Comparison of ENCODE assay signal across 26 cellular contexts in the genomic region with DNA sequence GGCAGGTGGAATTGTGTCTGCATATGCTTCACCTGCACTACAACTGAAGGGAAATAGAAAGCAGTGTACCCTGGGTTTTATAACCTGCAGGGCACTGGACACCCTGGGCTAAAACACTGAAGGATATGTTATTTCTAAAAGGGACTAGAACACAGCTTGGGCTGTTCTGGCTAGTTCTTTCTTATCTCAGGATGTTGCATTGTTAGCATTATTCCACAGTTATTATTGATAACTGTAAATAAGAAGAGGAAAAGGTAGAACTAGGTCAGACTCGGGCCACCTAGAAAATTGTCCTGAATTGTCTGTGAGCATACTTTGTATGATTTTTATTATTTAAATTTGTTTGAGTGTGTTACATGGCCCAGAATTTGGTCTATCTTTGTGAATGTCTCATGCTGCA.
DNase-seq lines count a peak whose midpoint lies in the region; ATAC-seq, FAIRE-seq and TF ChIP-seq lines count a peak whose summit lies in the region.
"Had no signal": no experiment of that assay in that cellular context is flagged by ENCODE, and none has a peak within 500 bp of the region (broad histone marks: within the 10 kb centered on the region; RNA-seq: fewer than 3 reads in every experiment).

No MANE protein-coding gene starts in this region.

- H3K9me2 ChIP-seq in Karpas-422 (replicated peaks; ENCODE audit: insufficient read depth, low read length) = no peaks in the 10 kb centered on the region

- no peaks in the 10 kb centered on the region for H3K27me3 Mint-ChIP-seq in activated naive CD4-positive, alpha-beta T cell treated with anti-CD3 and anti-CD28 coated beads, Interleukin-2, amount 10 ng/mL, durations not matched to agents 7 days and 5 days
- H3K27me3 Mint-ChIP-seq: CD4-positive, alpha-beta memory T cell; CD4-positive, CD25-positive, alpha-beta regulatory T cell; CD8-positive, alpha-beta memory T cell had no signal

- TF ChIP-seq RAD21 in HepG2 (CRISPR knock-in tag; IDR thresholded peaks at IDR 0.05) (no peak), H1 (IDR thresholded peaks at IDR 0.05 in 1 of 2, conservative IDR thresholded peaks at IDR 0.05 in 1 of 2; ENCODE audit: low read depth in 2 of 2, low read length in 2 of 2) (no peak)

- H3K4me2 ChIP-seq in HepG2 (ENCODE audit: low read depth, low read length) (no peak overlapping the region), Karpas-422 (ENCODE audit: low read depth, low read length, poor library complexity, severe bottlenecking) (peak overlapping the region; percentile 34), H1 (ENCODE audit: insufficient read depth in 1 of 2, low read depth in 2 of 2, low read length in 2 of 2) (no peak overlapping the region)
- H3K4me2 ChIP-seq: BLaER1 had no signal

- no peaks in the 10 kb centered on the region for H3K36me3 ChIP-seq in HepG2 (replicated peaks in 1 of 2; ENCODE audit: control insufficient read depth in 1 of 2, insufficient read depth in 2 of 2, low read length in 2 of 2)
- no peaks in the 10 kb centered on the region for H3K36me3 ChIP-seq in right lobe of liver
- no peaks in the 10 kb centered on the region for H3K36me3 ChIP-seq in Karpas-422 (ENCODE audit: insufficient read depth, low read length)
- H3K36me3 ChIP-seq in H1 (ENCODE audit: control insufficient read depth in 2 of 4, insufficient read depth in 4 of 4, low read length in 3 of 4) = no peaks in the 10 kb centered on the region
- H3K36me3 ChIP-seq: BE2C, BLaER1 had no signal

- H3K14ac ChIP-seq in H1 (ENCODE audit: insufficient read length) = no peak overlapping the region

- peaks cover 9% of the 10 kb centered on the region for H3K9me3 Mint-ChIP-seq in activated naive CD4-positive, alpha-beta T cell treated with anti-CD3 and anti-CD28 coated beads, Interleukin-2, amount 10 ng/mL, durations not matched to agents 7 days and 5 days

- H2BK120ac ChIP-seq in H1 (replicated peaks; ENCODE audit: low read depth, low read length) = no peak overlapping the region

- no peaks in the 10 kb centered on the region for H3K79me2 ChIP-seq in HepG2 (ENCODE audit: insufficient read depth, low read length)
- H3K79me2 ChIP-seq in Karpas-422 (ENCODE audit: low read length) = no peaks in the 10 kb centered on the region
- no peaks in the 10 kb centered on the region for H3K79me2 ChIP-seq in H1 (ENCODE audit: control insufficient read depth in 1 of 2, insufficient read depth in 2 of 2, low read length in 2 of 2)

- no peak overlapping the region for H3K9ac ChIP-seq in HepG2 (ENCODE audit: insufficient read depth, low read depth, low read length)
- no peak overlapping the region for H3K9ac ChIP-seq in Karpas-422 (ENCODE audit: low read length)
- no peak overlapping the region for H3K9ac ChIP-seq in H1 (replicated peaks in 1 of 4; ENCODE audit: extremely low read depth in 1 of 4, low read depth in 3 of 4, low read length in 3 of 4)
- H3K9ac ChIP-seq: BLaER1 had no signal

- H3K4me1 ChIP-seq in HepG2 (ENCODE audit: insufficient read depth, low read length) = no peaks in the 10 kb centered on the region
- H3K4me1 ChIP-seq in right lobe of liver = no peaks in the 10 kb centered on the region
- peaks cover 25% of the 10 kb centered on the region for H3K4me1 ChIP-seq in Karpas-422 (ENCODE audit: low read length)
- H3K4me1 ChIP-seq in H1 (replicated peaks in 1 of 4; ENCODE audit: control insufficient read depth in 3 of 4, insufficient read depth in 4 of 4, low read length in 3 of 4) = no peaks in the 10 kb centered on the region
- H3K4me1 ChIP-seq: BE2C, BLaER1 had no signal

- CTCF ChIA-PET in HepG2 (lab: Yijun Ruan, JAX; ENCODE audit: low intra/inter-chr PET ratio, low total read pairs) = no interaction called here
- CTCF ChIA-PET in H1 (lab: Charles Lee; ENCODE audit: partially characterized antibody) = no interaction called here
- CTCF ChIA-PET in activated naive CD4-positive, alpha-beta T cell treated with anti-CD3 and anti-CD28 coated beads, Interleukin-2, amount 10 ng/mL, durations not matched to agents 7 days and 5 days (lab: Charles Lee) = no interaction called here

- H3K4ac ChIP-seq in H1 (replicated peaks; ENCODE audit: insufficient read length, low read depth, low read length) = no peak overlapping the region

- H2BK15ac ChIP-seq in H1 (ENCODE audit: low read length) = no peak overlapping the region

- H3K23me2 ChIP-seq in H1 (ENCODE audit: low read depth, low read length) = no peaks in the 10 kb centered on the region

- no peak overlapping the region for H2BK12ac ChIP-seq in H1 (ENCODE audit: low read depth, low read length)

- H4K91ac ChIP-seq in H1 (replicated peaks; ENCODE audit: insufficient read length, low read length) = no peak overlapping the region

- POLR2A ChIA-PET in HepG2 (lab: Yijun Ruan, JAX) (no interaction called here), H1 (lab: Charles Lee; ENCODE audit: partially characterized antibody) (no interaction called here)

- H3K56ac ChIP-seq in H1 (replicated peaks; ENCODE audit: insufficient read length, low read depth, low read length) = no peak overlapping the region

- no TSS peak for BruUV-seq in HepG2 (replicated peaks; lab: Mats Ljungman, UMichigan)

- no peaks in the 10 kb centered on the region for H3K79me1 ChIP-seq in H1 (ENCODE audit: low read depth, low read length)

- no peak overlapping the region for H3K27ac Mint-ChIP-seq in activated naive CD4-positive, alpha-beta T cell treated with anti-CD3 and anti-CD28 coated beads, Interleukin-2, amount 10 ng/mL, durations not matched to agents 7 days and 5 days
- H3K27ac Mint-ChIP-seq: CD14-positive monocyte; CD4-positive, alpha-beta memory T cell; CD4-positive, CD25-positive, alpha-beta regulatory T cell; CD8-positive, alpha-beta memory T cell had no signal

- ATAC-seq in HepG2 (no peak), right lobe of liver (no peak)
- ATAC-seq: GM12878 had no signal

- H3K4me3 ChIP-seq in HepG2 (replicated peaks in 1 of 3; ENCODE audit: insufficient read depth in 1 of 3, low read depth in 2 of 3, low read length in 3 of 3) (no peak overlapping the region), right lobe of liver (no peak overlapping the region), Karpas-422 (ENCODE audit: low read length) (no peak overlapping the region), H1 (ENCODE audit: extremely low read depth in 1 of 4, insufficient read depth in 2 of 4, low read depth in 3 of 4, low read length in 4 of 4) (no peak overlapping the region)
- H3K4me3 ChIP-seq: BLaER1, GM12878 had no signal

- H4K5ac ChIP-seq in H1 (ENCODE audit: insufficient read length, low read depth, low read length) = no peak overlapping the region

- no peak overlapping the region for H3K4me3 Mint-ChIP-seq in activated naive CD4-positive, alpha-beta T cell treated with anti-CD3 and anti-CD28 coated beads, Interleukin-2, amount 10 ng/mL, durations not matched to agents 7 days and 5 days
- H3K4me3 Mint-ChIP-seq: CD14-positive monocyte; CD4-positive, alpha-beta memory T cell; CD4-positive, CD25-positive, alpha-beta regulatory T cell; CD8-positive, alpha-beta memory T cell had no signal

- in situ Hi-C loops in HepG2 (cut with HindIII; ENCODE audit: extremely low pct_ligation_motif_present, low pct_unique_long_range_greater_than_20kb) = no loop called here

- no peaks in the 10 kb centered on the region for H3K27me3 ChIP-seq in HepG2 (ENCODE audit: control insufficient read depth in 1 of 2, insufficient read depth in 2 of 2, low read length in 2 of 2)
- no peaks in the 10 kb centered on the region for H3K27me3 ChIP-seq in right lobe of liver
- no peaks in the 10 kb centered on the region for H3K27me3 ChIP-seq in Karpas-422 (ENCODE audit: low read length)
- H3K27me3 ChIP-seq in H1 (replicated peaks in 1 of 4; ENCODE audit: control insufficient read depth in 3 of 4, extremely low read depth in 1 of 4, insufficient read depth in 3 of 4, low read length in 3 of 4) = no peaks in the 10 kb centered on the region
- H3K27me3 ChIP-seq: BE2C, BLaER1 had no signal

- TF ChIP-seq EP300 in HepG2 (IDR thresholded peaks at IDR 0.05; ENCODE audit: low read depth in 2 of 2, low read length in 2 of 2) (no peak), HepG2 (CRISPR knock-in tag; IDR thresholded peaks at IDR 0.05; ENCODE audit: borderline replicate concordance) (no peak), H1 (IDR thresholded peaks at IDR 0.05; ENCODE audit: borderline replicate concordance in 1 of 2, low read depth in 2 of 2, low read length in 2 of 2) (no peak)

- H2AFZ ChIP-seq in HepG2 (ENCODE audit: low read length) (no peak overlapping the region), Karpas-422 (ENCODE audit: low read length) (no peak overlapping the region), H1 (ENCODE audit: low read length) (no peak overlapping the region)

- no peak overlapping the region for H2BK5ac ChIP-seq in H1 (ENCODE audit: low read depth, low read length)

- TF ChIP-seq POLR2A in HepG2 (IDR thresholded peaks at IDR 0.05; ENCODE audit: insufficient read depth in 1 of 2, low read depth in 2 of 2, low read length in 2 of 2) (no peak), right lobe of liver (IDR thresholded peaks at IDR 0.05) (no peak), H1 (IDR thresholded peaks at IDR 0.05; ENCODE audit: control extremely low read depth in 1 of 2, low read depth in 2 of 2, low read length in 2 of 2) (no peak)

- 0% methylated on average over 1 of the region's 1 CpG for WGBS in HepG2 (ENCODE audit: low lambda C conversion rate)
- 22% methylated on average over 1 of the region's 1 CpG for WGBS in right lobe of liver (ENCODE audit: insufficient coverage, low coverage, low lambda C conversion rate, missing lambda C conversion rate)
- 100% methylated on average over 1 of the region's 1 CpG; no CpG with 5 or more reads in 1 of the 2 experiments for WGBS in H1 (ENCODE audit: extremely low coverage in 1 of 2, insufficient coverage in 1 of 2, insufficient read length in 1 of 2, insufficient replicate concordance in 2 of 2, low coverage in 1 of 2, low lambda C conversion rate in 2 of 2, missing lambda C conversion rate in 1 of 2), 2 experiments

- no peak overlapping the region for H3K18ac ChIP-seq in H1 (ENCODE audit: extremely low read depth, low read length)

- H3K36me3 Mint-ChIP-seq in activated naive CD4-positive, alpha-beta T cell treated with anti-CD3 and anti-CD28 coated beads, Interleukin-2, amount 10 ng/mL, durations not matched to agents 7 days and 5 days = no peaks in the 10 kb centered on the region
- H3K36me3 Mint-ChIP-seq: CD14-positive monocyte; CD4-positive, alpha-beta memory T cell; CD4-positive, CD25-positive, alpha-beta regulatory T cell; CD8-positive, alpha-beta memory T cell had no signal

- TF ChIP-seq CTCF in HepG2 (CRISPR knock-in tag; IDR thresholded peaks at IDR 0.05) (no peak), right lobe of liver (IDR thresholded peaks at IDR 0.05) (no peak), H1 (IDR thresholded peaks at IDR 0.05; ENCODE audit: control extremely low read depth in 1 of 3, insufficient read depth in 1 of 3, low read depth in 1 of 3, low read length in 3 of 3) (no peak)

- no peak overlapping the region for H2AK5ac ChIP-seq in H1 (ENCODE audit: low read depth, low read length)

- no peak for DNase-seq in HepG2 (ENCODE audit: low spot score)
- DNase-seq in right lobe of liver = no peak
- DNase-seq in Karpas-422 = no peak
- DNase-seq in H1 (ENCODE audit: low read depth in 1 of 2, low spot score in 2 of 2) = no peak
- no peak for DNase-seq in activated naive CD4-positive, alpha-beta T cell treated with anti-CD3 and anti-CD28 coated beads, Interleukin-2, amount 10 ng/mL, durations not matched to agents 7 days and 5 days
- no peak for DNase-seq in stimulated activated CD4-positive, alpha-beta T cell treated with anti-CD3 and anti-CD28 coated beads, Interleukin-15, amount 100 ng/mL, for 24 hours
- DNase-seq: ACHN; BE2C; C1 segment of cervical spinal cord; CD4-positive, alpha-beta memory T cell; CD4-positive, CD25-positive, alpha-beta regulatory T cell; CD8-positive, alpha-beta memory T cell; COR-L47; DMS 273 treated with DMSO at 0.1 percent for 48 hours; DMS153; DMS53; DMS79; DND-41; EL; GDM1 had no signal

- intact Hi-C loops in HepG2 (cut with micrococcal nuclease; ENCODE audit: unreplicated experiment) = no loop called here
- intact Hi-C loops in right lobe of liver (cut with DNase I) = no loop called here

- no peaks in the 10 kb centered on the region for H4K20me1 ChIP-seq in HepG2 (ENCODE audit: insufficient read depth, low read length)
- no peaks in the 10 kb centered on the region for H4K20me1 ChIP-seq in Karpas-422 (ENCODE audit: insufficient read depth, low read depth, low read length)
- H4K20me1 ChIP-seq in H1 (replicated peaks in 1 of 2; ENCODE audit: control insufficient read depth in 1 of 2, insufficient read depth in 2 of 2, low read length in 2 of 2) = no peaks in the 10 kb centered on the region
- H4K20me1 ChIP-seq: BLaER1 had no signal

- no peak overlapping the region for H3K23ac ChIP-seq in H1 (ENCODE audit: insufficient read length)

- H4K8ac ChIP-seq in H1 (ENCODE audit: extremely low read depth, insufficient read depth, low read length) = no peak overlapping the region

- H3K4me1 Mint-ChIP-seq in activated naive CD4-positive, alpha-beta T cell treated with anti-CD3 and anti-CD28 coated beads, Interleukin-2, amount 10 ng/mL, durations not matched to agents 7 days and 5 days = no peaks in the 10 kb centered on the region
- H3K4me1 Mint-ChIP-seq: CD14-positive monocyte; CD4-positive, alpha-beta memory T cell; CD4-positive, CD25-positive, alpha-beta regulatory T cell; CD8-positive, alpha-beta memory T cell had no signal

- no peak for FAIRE-seq in HepG2 (lab: Jason Lieb, UNC)
- no peak for FAIRE-seq in H1 (lab: Jason Lieb, UNC)
- FAIRE-seq: GM12878, GM12892, GM18507 had no signal

- H2BK20ac ChIP-seq in H1 (ENCODE audit: low read length) = no peak overlapping the region

- H3K9me3 ChIP-seq in HepG2 (ENCODE audit: low read length) (no peaks in the 10 kb centered on the region), right lobe of liver (no peaks in the 10 kb centered on the region), Karpas-422 (ENCODE audit: low read length) (peaks cover 7% of the 10 kb centered on the region; the same call in 1 of the 2 replicates), H1 (ENCODE audit: insufficient read depth in 2 of 2, low read depth in 1 of 2, low read length in 1 of 2) (no peaks in the 10 kb centered on the region)
- H3K9me3 ChIP-seq: BE2C, BLaER1 had no signal

- H3K27ac ChIP-seq in HepG2 (ENCODE audit: extremely low read length, insufficient read depth, low read length) (no peak overlapping the region), right lobe of liver (no peak overlapping the region), Karpas-422 (ENCODE audit: low read length) (no peak overlapping the region; the same call in 1 of the 2 replicates), H1 (ENCODE audit: low read depth, low read length) (no peak overlapping the region)
- H3K27ac ChIP-seq: 22Rv1, BLaER1 had no signal

Comparison
In these comparisons a context has a peak if more than half of its experiments do, and no peak if none do; other contexts are left out.
1. Of the 41 proteins assayed by ChIP-seq in both HepG2 and H1: peak only in HepG2: none; only in H1: none; in both: MAFK; in neither: 40.